In genomic region chr2:11777886-11778415, GRCh38 we compare ENCODE assay signal across 14 cellular contexts. TPM values are rescaled to one million over a fixed set of nuclear protein-coding genes. Genes with fewer than 3 reads are reported as not detected.
A peak's percentile ranks its signal among the peaks of the same experiment; 100 is the strongest.
DNase-seq lines count a peak whose midpoint lies in the region; ATAC-seq and TF ChIP-seq lines count a peak whose summit lies in the region.
"Had no signal": no experiment of that assay in that cellular context is flagged by ENCODE, and none has a peak within 500 bp of the region (broad histone marks: within the 10 kb centered on the region; RNA-seq: fewer than 3 reads in every experiment).

No MANE protein-coding gene starts in this region.

- no peak overlapping the region for H2BK120ac ChIP-seq in mesendoderm (ENCODE audit: low read depth, low read length)

- H3K9me3 Mint-ChIP-seq in stimulated activated naive CD8-positive, alpha-beta T cell treated with anti-CD3 and anti-CD28 coated beads, Interleukin-15, Interleukin-2, amounts not matched to agents 100 ng/mL and 50 ng/mL, for 24 hours, result no peaks in the 10 kb centered on the region
- no peaks in the 10 kb centered on the region for H3K9me3 Mint-ChIP-seq in activated T-helper 17 cell treated with anti-CD3 and anti-CD28 coated beads, Interleukin-2, amount 50 U/mL, for 72 hours

- no peak overlapping the region for H2BK15ac ChIP-seq in mesendoderm (replicated peaks; ENCODE audit: low read depth)

- no peak for DNase-seq in stimulated activated naive CD8-positive, alpha-beta T cell treated with anti-CD3 and anti-CD28 coated beads, Interleukin-15, Interleukin-2, amounts not matched to agents 100 U/mL and 50 U/mL, for 24 hours
- DNase-seq in mesendoderm (no peak), cortex of kidney (lab: John Stamatoyannopoulos, UW) (no peak), brain microvascular endothelial cell (no peak)
- no peak for DNase-seq in stimulated activated naive CD4-positive, alpha-beta T cell (lab: John Stamatoyannopoulos, UW)
- DNase-seq: left ventricle myocardium inferior; NCI-H187; NCI-H446; stimulated activated CD4-positive, alpha-beta T cell treated with anti-CD3 and anti-CD28 coated beads, Interleukin-4, amount 100 ng/mL, for 1 hour; WERI-Rb-1 had no signal

- H3K36me3 ChIP-seq in mesendoderm (ENCODE audit: control insufficient read depth, insufficient read depth, low read length) (no peaks in the 10 kb centered on the region), brain microvascular endothelial cell (replicated peaks) (peaks cover 35% of the 10 kb centered on the region)

- H3K36me3 Mint-ChIP-seq in stimulated activated naive CD8-positive, alpha-beta T cell treated with anti-CD3 and anti-CD28 coated beads, Interleukin-15, Interleukin-2, amounts not matched to agents 100 ng/mL and 50 ng/mL, for 24 hours (ENCODE audit: low read depth), result peaks cover 67% of the 10 kb centered on the region
- peaks cover 99% of the 10 kb centered on the region for H3K36me3 Mint-ChIP-seq in activated T-helper 17 cell treated with anti-CD3 and anti-CD28 coated beads, Interleukin-2, amount 50 U/mL, for 72 hours (ENCODE audit: low read depth)

- H3K79me2 ChIP-seq in mesendoderm (ENCODE audit: control insufficient read depth, insufficient read depth, low read length), result no peaks in the 10 kb centered on the region

- H3K27me3 Mint-ChIP-seq in stimulated activated naive CD8-positive, alpha-beta T cell treated with anti-CD3 and anti-CD28 coated beads, Interleukin-15, Interleukin-2, amounts not matched to agents 100 ng/mL and 50 ng/mL, for 24 hours, result no peaks in the 10 kb centered on the region
- no peaks in the 10 kb centered on the region for H3K27me3 Mint-ChIP-seq in activated T-helper 17 cell treated with anti-CD3 and anti-CD28 coated beads, Interleukin-2, amount 50 U/mL, for 72 hours

- H3K4me1 ChIP-seq in mesendoderm (ENCODE audit: control insufficient read depth, low read depth, low read length), result no peaks in the 10 kb centered on the region

- H2AK5ac ChIP-seq in mesendoderm (ENCODE audit: low read length), result no peak overlapping the region

- H3K79me1 ChIP-seq in mesendoderm (ENCODE audit: low read length), result no peaks in the 10 kb centered on the region

- no peak for ATAC-seq in stimulated activated naive CD8-positive, alpha-beta T cell treated with anti-CD3 and anti-CD28 coated beads, Interleukin-15, Interleukin-2, amounts not matched to agents 100 U/mL and 50 U/mL, for 24 hours
- ATAC-seq in activated T-helper 17 cell treated with anti-CD3 and anti-CD28 coated beads, Interleukin-2, amount 50 U/mL, for 72 hours (replicated peaks), result no peak

- no CpG with 5 or more reads among the region's 13 CpGs for WGBS in mesendoderm (ENCODE audit: extremely low coverage, insufficient coverage, low lambda C conversion rate)

- H3K4ac ChIP-seq in mesendoderm (ENCODE audit: low read depth, low read length), result no peak overlapping the region

- no peak overlapping the region for H3K27ac ChIP-seq in mesendoderm (ENCODE audit: low read depth, low read length)
- H3K27ac ChIP-seq in brain microvascular endothelial cell, result no peak overlapping the region
- H3K27ac ChIP-seq: left ventricle myocardium inferior, parathyroid adenoma, thoracic aorta, WERI-Rb-1 had no signal

- no peak overlapping the region for H3K23ac ChIP-seq in mesendoderm (ENCODE audit: low read length)

- H3K4me2 ChIP-seq in mesendoderm (ENCODE audit: low read length), result no peak overlapping the region

- peak overlapping the region; percentile 53 for H3K4me3 Mint-ChIP-seq in stimulated activated naive CD8-positive, alpha-beta T cell treated with anti-CD3 and anti-CD28 coated beads, Interleukin-15, Interleukin-2, amounts not matched to agents 100 ng/mL and 50 ng/mL, for 24 hours
- peak overlapping the region; percentile 84 for H3K4me3 Mint-ChIP-seq in activated T-helper 17 cell treated with anti-CD3 and anti-CD28 coated beads, Interleukin-2, amount 50 U/mL, for 72 hours

- H4K8ac ChIP-seq in mesendoderm (ENCODE audit: low read depth, low read length), result no peak overlapping the region

- no peak overlapping the region for H2BK5ac ChIP-seq in mesendoderm (ENCODE audit: low read length)

- H3K27ac Mint-ChIP-seq in stimulated activated naive CD8-positive, alpha-beta T cell treated with anti-CD3 and anti-CD28 coated beads, Interleukin-15, Interleukin-2, amounts not matched to agents 100 ng/mL and 50 ng/mL, for 24 hours, result peak overlapping the region; percentile 84
- H3K27ac Mint-ChIP-seq in activated T-helper 17 cell treated with anti-CD3 and anti-CD28 coated beads, Interleukin-2, amount 50 U/mL, for 72 hours, result peak overlapping the region; percentile 85

- no peak overlapping the region for H3K9ac ChIP-seq in mesendoderm (ENCODE audit: low read length)
- H3K9ac ChIP-seq: parathyroid adenoma had no signal

- no peak for TF ChIP-seq CTCF in brain microvascular endothelial cell (IDR thresholded peaks at IDR 0.05; ENCODE audit: low read depth, low read length, missing control alignments)

- H3K56ac ChIP-seq in mesendoderm (ENCODE audit: low read length), result peak overlapping the region; percentile 3

- in situ Hi-C loops in brain microvascular endothelial cell (cut with HindIII; ENCODE audit: low pct_ligation_motif_present, low sequenced_read_pairs), result no loop called here

- H3K4me3 ChIP-seq in mesendoderm (ENCODE audit: low read length) (no peak overlapping the region), brain microvascular endothelial cell (ENCODE audit: low read depth, low read length) (no peak overlapping the region)
- H3K4me3 ChIP-seq: left ventricle myocardium inferior, thoracic aorta had no signal

- no peaks in the 10 kb centered on the region for H3K27me3 ChIP-seq in mesendoderm (ENCODE audit: insufficient read depth, low read length, poor library complexity)
- no peaks in the 10 kb centered on the region for H3K27me3 ChIP-seq in brain microvascular endothelial cell (replicated peaks)

- peaks cover 50% of the 10 kb centered on the region for H3K4me1 Mint-ChIP-seq in stimulated activated naive CD8-positive, alpha-beta T cell treated with anti-CD3 and anti-CD28 coated beads, Interleukin-15, Interleukin-2, amounts not matched to agents 100 ng/mL and 50 ng/mL, for 24 hours (ENCODE audit: low read depth)
- peaks cover 40% of the 10 kb centered on the region for H3K4me1 Mint-ChIP-seq in activated T-helper 17 cell treated with anti-CD3 and anti-CD28 coated beads, Interleukin-2, amount 50 U/mL, for 72 hours

- H3K18ac ChIP-seq in mesendoderm (ENCODE audit: low read length), result no peak overlapping the region

- H4K5ac ChIP-seq in mesendoderm (ENCODE audit: low read length), result no peak overlapping the region

RNA-seq across cellular contexts. Expression of gene LPIN1, which starts 31.5 kb away (rescaled TPM):
- 10 to 100 TPM; 59.0 to 69.2 TPM for total RNA-seq in activated T-helper 17 cell treated with anti-CD3 and anti-CD28 coated beads, Interleukin-2, amount 50 U/mL, for 72 hours
- polyA plus RNA-seq in mesendoderm (2013, experiment 1 of 2), result 1.9 TPM
- polyA plus RNA-seq in mesendoderm (2013, experiment 2 of 2), result 1.8 TPM
